ENCODE assay signal across 8 cellular contexts in genomic region chr3:30628931-30629590, GRCh38. TPM values are rescaled to one million over a fixed set of nuclear protein-coding genes. Genes with fewer than 3 reads are reported as not detected.
DNase-seq lines count a peak whose midpoint lies in the region; ATAC-seq and TF ChIP-seq lines count a peak whose summit lies in the region.

No MANE protein-coding gene starts in this region.

- no peak for DNase-seq in RWPE2 (ENCODE audit: low spot score)
- DNase-seq in epithelial cell of esophagus (ENCODE audit: low read depth): no peak
- no peak for DNase-seq in neural crest cell (ENCODE audit: low read depth, low spot score)
- no peak for DNase-seq in islet precursor cell
- no peak for DNase-seq in progenitor cell of endocrine pancreas (ENCODE audit: low spot score, unreplicated experiment)
- DNase-seq in DMS79 (lab: John Stamatoyannopoulos, UW): no peak

- H3K4me3 Mint-ChIP-seq in neural crest cell: no peak overlapping the region
- no peak overlapping the region for H3K4me3 Mint-ChIP-seq in progenitor cell of endocrine pancreas (ENCODE audit: low read depth)

- H3K27ac Mint-ChIP-seq in neural crest cell (ENCODE audit: unreplicated experiment) (peak overlapping the region; percentile 35), progenitor cell of endocrine pancreas (no peak overlapping the region)

- ATAC-seq in GM18861 (IDR thresholded peaks at IDR 0.05; ENCODE audit: unreplicated experiment): peak; percentile 41
- ATAC-seq in RWPE2 (ENCODE audit: low read depth): no peak
- no peak for ATAC-seq in GM21367 (IDR thresholded peaks at IDR 0.05; ENCODE audit: unreplicated experiment)

- H3K4me1 Mint-ChIP-seq in neural crest cell (peaks cover 34% of the 10 kb centered on the region), progenitor cell of endocrine pancreas (ENCODE audit: low read depth) (peaks cover 15% of the 10 kb centered on the region)

- no peaks in the 10 kb centered on the region for H3K27me3 ChIP-seq in RWPE2 (ENCODE audit: insufficient read depth, poor library complexity, severe bottlenecking)

- TF ChIP-seq CTCF in RWPE2 (IDR thresholded peaks at IDR 0.05; ENCODE audit: poor library complexity, severe bottlenecking): peak; percentile 5
- peak; percentile 18 for TF ChIP-seq CTCF in epithelial cell of esophagus (IDR thresholded peaks at IDR 0.05; ENCODE audit: insufficient read depth, low read depth, low read length, missing control alignments)
- TF ChIP-seq CTCF in neural crest cell (conservative IDR thresholded peaks at IDR 0.05): no peak
- TF ChIP-seq CTCF in progenitor cell of endocrine pancreas (IDR thresholded peaks at IDR 0.05; ENCODE audit: unreplicated experiment): no peak

- no peaks in the 10 kb centered on the region for H3K27me3 Mint-ChIP-seq in neural crest cell (ENCODE audit: low read depth)
- no peaks in the 10 kb centered on the region for H3K27me3 Mint-ChIP-seq in progenitor cell of endocrine pancreas

- H3K27ac ChIP-seq in RWPE2 (ENCODE audit: poor library complexity, severe bottlenecking): peak overlapping the region; percentile 94

- H3K4me1 ChIP-seq in RWPE2 (ENCODE audit: insufficient read depth, poor library complexity, severe bottlenecking): peaks cover 97% of the 10 kb centered on the region

- peaks cover 77% of the 10 kb centered on the region for H3K36me3 ChIP-seq in RWPE2 (ENCODE audit: low read depth)

- peaks cover 12% of the 10 kb centered on the region for H3K36me3 Mint-ChIP-seq in neural crest cell (ENCODE audit: low read depth)
- H3K36me3 Mint-ChIP-seq in progenitor cell of endocrine pancreas (ENCODE audit: insufficient read depth): peaks cover 20% of the 10 kb centered on the region

- H3K9me3 ChIP-seq in RWPE2 (ENCODE audit: severe bottlenecking): no peaks in the 10 kb centered on the region

- H3K9me3 Mint-ChIP-seq in neural crest cell: no peaks in the 10 kb centered on the region
- no peaks in the 10 kb centered on the region for H3K9me3 Mint-ChIP-seq in progenitor cell of endocrine pancreas (ENCODE audit: low read depth)

- no peak overlapping the region for H3K4me3 ChIP-seq in RWPE2 (ENCODE audit: severe bottlenecking)
- no peak overlapping the region for H3K4me3 ChIP-seq in epithelial cell of esophagus (ENCODE audit: low read length)

RNA-seq across cellular contexts. Expression of gene TGFBR2, which starts 22.7 kb away (rescaled TPM):
- total RNA-seq in neural crest cell: 8.5 and 8.7 TPM in 2 replicates
- total RNA-seq in progenitor cell of endocrine pancreas: 21.1 and 21.2 TPM in 2 replicates

Comparison
In these comparisons a context has a peak if more than half of its experiments do, and no peak if none do; other contexts are left out.
1. CTCF ChIP-seq: peak in RWPE2 (single experiment) and epithelial cell of esophagus (single experiment); none in neural crest cell (single experiment) and progenitor cell of endocrine pancreas (single experiment).